Comparison of ENCODE assay signal across 1 cellular context in the genomic region with DNA sequence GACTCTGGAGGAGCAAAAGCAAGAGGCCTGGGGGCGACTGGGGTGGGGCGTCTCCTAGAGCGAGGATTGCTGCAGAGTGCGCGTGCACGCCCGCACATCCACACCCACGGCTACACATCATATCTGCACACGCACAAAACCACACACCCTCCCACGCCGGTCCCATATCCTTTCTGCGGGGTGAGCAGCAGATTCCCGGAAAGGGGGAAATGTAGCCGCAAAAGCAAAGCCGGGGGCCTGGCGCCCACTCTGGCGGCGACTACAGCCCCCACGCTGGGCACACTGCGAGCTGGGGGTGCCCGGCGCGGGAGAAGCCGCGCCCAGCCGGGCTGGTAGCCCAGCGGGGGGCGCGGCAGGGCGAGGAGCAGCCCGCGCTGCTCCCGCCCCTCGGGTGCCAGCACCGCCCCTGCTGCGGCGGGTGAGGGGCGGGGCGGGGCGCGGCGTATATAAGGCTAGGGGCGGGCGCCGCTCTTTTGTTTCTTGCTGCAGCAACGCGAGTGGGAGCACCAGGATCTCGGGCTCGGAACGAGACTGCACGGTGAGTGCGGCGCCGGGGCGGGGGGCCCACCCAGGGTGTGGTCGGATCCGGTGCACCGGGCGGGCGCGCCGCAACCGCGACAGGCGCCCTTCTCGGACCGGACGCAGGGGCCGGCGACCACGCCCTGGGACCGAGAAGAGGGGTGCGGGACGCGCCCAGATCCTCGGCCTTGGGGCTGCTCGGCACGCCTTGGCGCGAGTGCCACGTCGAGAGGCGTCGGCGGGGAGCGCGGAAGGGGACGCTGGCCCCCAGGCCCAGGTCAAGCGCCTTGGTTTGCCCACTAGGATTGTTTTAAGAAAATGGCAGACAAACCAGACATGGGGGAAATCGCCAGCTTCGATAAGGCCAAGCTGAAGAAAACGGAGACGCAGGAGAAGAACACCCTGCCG.
A peak's percentile ranks its signal among the peaks of the same experiment; 100 is the strongest.
TF ChIP-seq lines count a peak whose summit lies in the region.

Gene TMSB10, plus strand, starts transcription at position 476 of the 927 bp plus-strand sequence.

TF ChIP-seq in K562, 482 proteins besides CTCF, POLR2A, EP300 and RAD21 (continued from another document and continues in another):
- no peak for TF ChIP-seq MLX (CRISPR knock-in tag; conservative IDR thresholded peaks at IDR 0.05)
- TF ChIP-seq, protein P1, sequence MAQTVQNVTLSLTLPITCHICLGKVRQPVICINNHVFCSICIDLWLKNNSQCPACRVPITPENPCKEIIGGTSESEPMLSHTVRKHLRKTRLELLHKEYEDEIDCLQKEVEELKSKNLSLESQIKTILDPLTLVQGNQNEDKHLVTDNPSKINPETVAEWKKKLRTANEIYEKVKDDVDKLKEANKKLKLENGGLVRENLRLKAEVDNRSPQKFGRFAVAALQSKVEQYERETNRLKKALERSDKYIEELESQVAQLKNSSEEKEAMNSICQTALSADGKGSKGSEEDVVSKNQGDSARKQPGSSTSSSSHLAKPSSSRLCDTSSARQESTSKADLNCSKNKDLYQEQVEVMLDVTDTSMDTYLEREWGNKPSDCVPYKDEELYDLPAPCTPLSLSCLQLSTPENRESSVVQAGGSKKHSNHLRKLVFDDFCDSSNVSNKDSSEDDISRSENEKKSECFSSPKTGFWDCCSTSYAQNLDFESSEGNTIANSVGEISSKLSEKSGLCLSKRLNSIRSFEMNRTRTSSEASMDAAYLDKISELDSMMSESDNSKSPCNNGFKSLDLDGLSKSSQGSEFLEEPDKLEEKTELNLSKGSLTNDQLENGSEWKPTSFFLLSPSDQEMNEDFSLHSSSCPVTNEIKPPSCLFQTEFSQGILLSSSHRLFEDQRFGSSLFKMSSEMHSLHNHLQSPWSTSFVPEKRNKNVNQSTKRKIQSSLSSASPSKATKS (CRISPR knock-in tag; IDR thresholded peaks at IDR 0.05) = no peak
- peak; percentile 18; the same call in 1 of the 2 replicates for TF ChIP-seq RNF2 (IDR thresholded peaks at IDR 0.05)
- no peak for TF ChIP-seq ATF2 (CRISPR knock-in tag; IDR thresholded peaks at IDR 0.05)
- TF ChIP-seq, protein P2, sequence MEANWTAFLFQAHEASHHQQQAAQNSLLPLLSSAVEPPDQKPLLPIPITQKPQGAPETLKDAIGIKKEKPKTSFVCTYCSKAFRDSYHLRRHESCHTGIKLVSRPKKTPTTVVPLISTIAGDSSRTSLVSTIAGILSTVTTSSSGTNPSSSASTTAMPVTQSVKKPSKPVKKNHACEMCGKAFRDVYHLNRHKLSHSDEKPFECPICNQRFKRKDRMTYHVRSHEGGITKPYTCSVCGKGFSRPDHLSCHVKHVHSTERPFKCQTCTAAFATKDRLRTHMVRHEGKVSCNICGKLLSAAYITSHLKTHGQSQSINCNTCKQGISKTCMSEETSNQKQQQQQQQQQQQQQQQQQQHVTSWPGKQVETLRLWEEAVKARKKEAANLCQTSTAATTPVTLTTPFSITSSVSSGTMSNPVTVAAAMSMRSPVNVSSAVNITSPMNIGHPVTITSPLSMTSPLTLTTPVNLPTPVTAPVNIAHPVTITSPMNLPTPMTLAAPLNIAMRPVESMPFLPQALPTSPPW (CRISPR knock-in tag; IDR thresholded peaks at IDR 0.05) = peak; percentile 89
- TF ChIP-seq NUFIP1 (IDR thresholded peaks at IDR 0.05; ENCODE audit: partially characterized antibody) = no peak
- TF ChIP-seq ZNF766 (CRISPR knock-in tag; conservative IDR thresholded peaks at IDR 0.05) = no peak; the same call in 1 of the 2 replicates
- TF ChIP-seq, protein P3, sequence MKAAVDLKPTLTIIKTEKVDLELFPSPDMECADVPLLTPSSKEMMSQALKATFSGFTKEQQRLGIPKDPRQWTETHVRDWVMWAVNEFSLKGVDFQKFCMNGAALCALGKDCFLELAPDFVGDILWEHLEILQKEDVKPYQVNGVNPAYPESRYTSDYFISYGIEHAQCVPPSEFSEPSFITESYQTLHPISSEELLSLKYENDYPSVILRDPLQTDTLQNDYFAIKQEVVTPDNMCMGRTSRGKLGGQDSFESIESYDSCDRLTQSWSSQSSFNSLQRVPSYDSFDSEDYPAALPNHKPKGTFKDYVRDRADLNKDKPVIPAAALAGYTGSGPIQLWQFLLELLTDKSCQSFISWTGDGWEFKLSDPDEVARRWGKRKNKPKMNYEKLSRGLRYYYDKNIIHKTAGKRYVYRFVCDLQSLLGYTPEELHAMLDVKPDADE (conservative IDR thresholded peaks at IDR 0.05; ENCODE audit: control insufficient read depth, low read depth, low read length) = no peak; the same call in 1 of the 2 replicates
- TF ChIP-seq DDX20 (tag; IDR thresholded peaks at IDR 0.05; ENCODE audit: low read depth) = no peak
- TF ChIP-seq RBBP5 (IDR thresholded peaks at IDR 0.05; ENCODE audit: borderline replicate concordance, insufficient read depth, low read length, poor library complexity, severe bottlenecking) = peak; percentile 63
- TF ChIP-seq SMAD3 (CRISPR knock-in tag; conservative IDR thresholded peaks at IDR 0.05) = no peak
- no peak for TF ChIP-seq MEIS2 (IDR thresholded peaks at IDR 0.05; ENCODE audit: partially characterized antibody)
- TF ChIP-seq ZFP91 (CRISPR knock-in tag; IDR thresholded peaks at IDR 0.05) = no peak
- no peak for TF ChIP-seq JUN (IDR thresholded peaks at IDR 0.05; ENCODE audit: borderline replicate concordance, low read depth, low read length)
- no peak for TF ChIP-seq JUN (CRISPR knock-in tag; IDR thresholded peaks at IDR 0.05; ENCODE audit: borderline replicate concordance)
- no peak for TF ChIP-seq ZNF785 (CRISPR knock-in tag; IDR thresholded peaks at IDR 0.05)
- TF ChIP-seq, protein P4, sequence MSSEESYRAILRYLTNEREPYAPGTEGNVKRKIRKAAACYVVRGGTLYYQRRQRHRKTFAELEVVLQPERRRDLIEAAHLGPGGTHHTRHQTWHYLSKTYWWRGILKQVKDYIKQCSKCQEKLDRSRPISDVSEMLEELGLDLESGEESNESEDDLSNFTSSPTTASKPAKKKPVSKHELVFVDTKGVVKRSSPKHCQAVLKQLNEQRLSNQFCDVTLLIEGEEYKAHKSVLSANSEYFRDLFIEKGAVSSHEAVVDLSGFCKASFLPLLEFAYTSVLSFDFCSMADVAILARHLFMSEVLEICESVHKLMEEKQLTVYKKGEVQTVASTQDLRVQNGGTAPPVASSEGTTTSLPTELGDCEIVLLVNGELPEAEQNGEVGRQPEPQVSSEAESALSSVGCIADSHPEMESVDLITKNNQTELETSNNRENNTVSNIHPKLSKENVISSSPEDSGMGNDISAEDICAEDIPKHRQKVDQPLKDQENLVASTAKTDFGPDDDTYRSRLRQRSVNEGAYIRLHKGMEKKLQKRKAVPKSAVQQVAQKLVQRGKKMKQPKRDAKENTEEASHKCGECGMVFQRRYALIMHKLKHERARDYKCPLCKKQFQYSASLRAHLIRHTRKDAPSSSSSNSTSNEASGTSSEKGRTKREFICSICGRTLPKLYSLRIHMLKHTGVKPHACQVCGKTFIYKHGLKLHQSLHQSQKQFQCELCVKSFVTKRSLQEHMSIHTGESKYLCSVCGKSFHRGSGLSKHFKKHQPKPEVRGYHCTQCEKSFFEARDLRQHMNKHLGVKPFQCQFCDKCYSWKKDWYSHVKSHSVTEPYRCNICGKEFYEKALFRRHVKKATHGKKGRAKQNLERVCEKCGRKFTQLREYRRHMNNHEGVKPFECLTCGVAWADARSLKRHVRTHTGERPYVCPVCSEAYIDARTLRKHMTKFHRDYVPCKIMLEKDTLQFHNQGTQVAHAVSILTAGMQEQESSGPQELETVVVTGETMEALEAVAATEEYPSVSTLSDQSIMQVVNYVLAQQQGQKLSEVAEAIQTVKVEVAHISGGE (CRISPR knock-in tag; IDR thresholded peaks at IDR 0.05) = no peak
- TF ChIP-seq FOXA3 (CRISPR knock-in tag; conservative IDR thresholded peaks at IDR 0.05 in 1 of 2, IDR thresholded peaks at IDR 0.05 in 1 of 2) = peak in 1 of 2 experiments; percentile 14; a peak in 1 of 4 replicates
- no peak for TF ChIP-seq DEAF1 (CRISPR knock-in tag; IDR thresholded peaks at IDR 0.05)
- TF ChIP-seq SREBF1 (IDR thresholded peaks at IDR 0.05; ENCODE audit: borderline replicate concordance, low read depth, low read length) = no peak
- TF ChIP-seq ARHGAP35 (IDR thresholded peaks at IDR 0.05; ENCODE audit: partially characterized antibody) = no peak
- TF ChIP-seq ATF6 (CRISPR knock-in tag; IDR thresholded peaks at IDR 0.05) = 0 out of 2 replicates have a peak, but pooled peaks have one; percentile 42
- TF ChIP-seq CBX3 (IDR thresholded peaks at IDR 0.05; ENCODE audit: borderline replicate concordance in 1 of 2, low read length in 2 of 2) = no peak; a peak in 1 of 3 replicates
- peak; percentile 49 for TF ChIP-seq CHD1 (IDR thresholded peaks at IDR 0.05; ENCODE audit: low read length)
- TF ChIP-seq CREBBP (IDR thresholded peaks at IDR 0.05; ENCODE audit: low read depth, low read length) = no peak
- TF ChIP-seq ARID2 (IDR thresholded peaks at IDR 0.05) = no peak
- TF ChIP-seq ZNF316 (IDR thresholded peaks at IDR 0.05) = no peak
- no peak for TF ChIP-seq ZNF384 (IDR thresholded peaks at IDR 0.05; ENCODE audit: low read depth, low read length)
- no peak for TF ChIP-seq PTTG1 (tag; IDR thresholded peaks at IDR 0.05; ENCODE audit: low read depth)
- peak in 1 of 2 experiments; percentile 72; a peak in 3 of 4 replicates for TF ChIP-seq SIN3A (IDR thresholded peaks at IDR 0.05; ENCODE audit: borderline replicate concordance in 2 of 2, control insufficient read depth in 1 of 2, low read depth in 2 of 2, low read length in 2 of 2)
- TF ChIP-seq TGIF2 (CRISPR knock-in tag; IDR thresholded peaks at IDR 0.05) = no peak
- no peak for TF ChIP-seq GTF3C2 (IDR thresholded peaks at IDR 0.05; ENCODE audit: borderline replicate concordance, extremely low read depth, insufficient read length)
- no peak for TF ChIP-seq RBM17 (IDR thresholded peaks at IDR 0.05; ENCODE audit: borderline replicate concordance, low read depth, low read length)
- TF ChIP-seq YBX1 (IDR thresholded peaks at IDR 0.05) = no peak
- no peak for TF ChIP-seq BMI1 (IDR thresholded peaks at IDR 0.05; ENCODE audit: low read length)
